Comparison of ENCODE assay signal across 8 cellular contexts in the genomic region with DNA sequence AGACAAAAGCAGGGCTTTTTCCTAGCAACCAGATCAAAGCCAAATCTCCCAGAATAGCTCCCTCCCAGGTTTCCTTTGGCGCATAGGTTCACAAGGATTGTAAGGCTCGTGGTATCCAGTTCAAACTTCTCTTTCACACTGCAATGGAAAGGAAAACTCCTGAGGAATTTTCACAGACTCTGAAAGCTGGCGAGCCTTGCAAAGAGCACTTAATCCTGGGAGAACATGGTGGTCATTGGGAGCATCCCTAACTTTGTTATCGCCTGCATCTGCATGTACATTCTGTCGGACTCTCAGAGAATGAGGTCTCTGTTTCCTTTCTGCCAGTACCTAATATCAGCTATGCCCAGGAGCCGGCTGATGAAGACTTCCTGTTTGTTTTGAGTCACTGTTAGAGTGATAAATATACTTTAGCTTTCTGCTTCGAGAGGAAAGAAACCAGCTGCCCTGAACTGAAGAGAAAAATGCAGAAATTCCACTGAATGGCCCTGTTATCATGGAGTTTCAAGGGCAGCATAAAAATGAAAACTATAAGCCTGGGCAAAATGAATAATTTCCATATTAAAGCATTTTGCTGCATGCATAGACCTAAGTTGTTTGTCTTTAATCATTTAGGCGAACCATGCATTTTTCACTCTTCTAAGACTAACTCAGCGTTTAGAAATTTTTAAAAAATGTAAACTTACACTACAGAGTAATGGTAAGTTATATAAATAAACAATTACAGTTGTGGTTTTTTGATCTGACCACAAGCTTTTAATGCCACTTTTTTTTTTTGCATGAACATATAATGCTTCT.
DNase-seq lines count a peak whose midpoint lies in the region; ATAC-seq and TF ChIP-seq lines count a peak whose summit lies in the region.

No MANE protein-coding gene starts in this region.

- H3K79me2 ChIP-seq in SU-DHL-6 (ENCODE audit: insufficient read depth, low read length), result no peaks in the 10 kb centered on the region

- no peaks in the 10 kb centered on the region for H3K36me3 Mint-ChIP-seq in CD8-positive, alpha-beta memory T cell
- no peaks in the 10 kb centered on the region for H3K36me3 Mint-ChIP-seq in activated CD4-positive, alpha-beta T cell treated with anti-CD3 and anti-CD28 coated beads, Interleukin-2, amount 10 ng/mL, durations not matched to agents 7 days and 5 days (ENCODE audit: low read depth)

- H3K4me3 Mint-ChIP-seq in CD8-positive, alpha-beta memory T cell, result peak overlapping the region in 6 of 7 donors; percentile 17 to 68 (median 46)
- H3K4me3 Mint-ChIP-seq in activated CD4-positive, alpha-beta T cell treated with anti-CD3 and anti-CD28 coated beads, Interleukin-2, amount 10 ng/mL, durations not matched to agents 7 days and 5 days, result no peak overlapping the region

- H3K9me2 ChIP-seq in SU-DHL-6 (replicated peaks; ENCODE audit: insufficient read depth, low read length), result no peaks in the 10 kb centered on the region

- H3K27ac Mint-ChIP-seq in CD8-positive, alpha-beta memory T cell, result peak overlapping the region in 6 of 8 donors; percentile 27 to 81 (median 48)
- no peak overlapping the region for H3K27ac Mint-ChIP-seq in activated CD4-positive, alpha-beta T cell treated with anti-CD3 and anti-CD28 coated beads, Interleukin-2, amount 10 ng/mL, durations not matched to agents 7 days and 5 days

- no peaks in the 10 kb centered on the region for H4K20me1 ChIP-seq in SU-DHL-6 (ENCODE audit: low read depth, low read length)

- no peak overlapping the region for H3K4me3 ChIP-seq in CD8-positive, alpha-beta memory T cell (ENCODE audit: low read length)
- peak overlapping the region; percentile 38 for H3K4me3 ChIP-seq in SU-DHL-6 (ENCODE audit: insufficient read depth, low read length, poor library complexity, severe bottlenecking)
- H3K4me3 ChIP-seq in gastrocnemius medialis, result no peak overlapping the region

- H2AFZ ChIP-seq in SU-DHL-6 (ENCODE audit: low read depth, low read length, severe bottlenecking), result peak overlapping the region; percentile 59

- H3K9ac ChIP-seq in SU-DHL-6 (ENCODE audit: low read length), result no peak overlapping the region

- peaks cover 0 to 6% (median 0%) of the 10 kb centered on the region in 5 donors for H3K9me3 Mint-ChIP-seq in CD8-positive, alpha-beta memory T cell
- no peaks in the 10 kb centered on the region for H3K9me3 Mint-ChIP-seq in activated CD4-positive, alpha-beta T cell treated with anti-CD3 and anti-CD28 coated beads, Interleukin-2, amount 10 ng/mL, durations not matched to agents 7 days and 5 days

- no peaks in the 10 kb centered on the region for H3K27me3 ChIP-seq in CD8-positive, alpha-beta memory T cell (ENCODE audit: insufficient read depth, low read length, poor library complexity, severe bottlenecking)
- H3K27me3 ChIP-seq in SU-DHL-6 (ENCODE audit: low read length) (no peaks in the 10 kb centered on the region), gastrocnemius medialis (no peaks in the 10 kb centered on the region)

- no peaks in the 10 kb centered on the region for H3K9me3 ChIP-seq in CD8-positive, alpha-beta memory T cell (ENCODE audit: low read length)
- H3K9me3 ChIP-seq in SU-DHL-6 (ENCODE audit: insufficient read depth, low read length) (no peaks in the 10 kb centered on the region), gastrocnemius medialis (no peaks in the 10 kb centered on the region)

- intact Hi-C loops in gastrocnemius medialis (cut with DNase I; ENCODE audit: low total_unique reads), result no loop called here

- in situ Hi-C loops in gastrocnemius medialis (cut with MboI; ENCODE audit: low sequenced_read_pairs in 4 of 4), result no loop called here

- no peaks in the 10 kb centered on the region for H3K27me3 Mint-ChIP-seq in CD8-positive, alpha-beta memory T cell
- H3K27me3 Mint-ChIP-seq in activated CD4-positive, alpha-beta T cell treated with anti-CD3 and anti-CD28 coated beads, Interleukin-2, amount 10 ng/mL, durations not matched to agents 7 days and 5 days, result peaks cover 16% of the 10 kb centered on the region

- DNase-seq in CD8-positive, alpha-beta memory T cell, result peak in 1 of 5 donors; percentile 5
- DNase-seq in iPS-NIHi7 (ENCODE audit: extremely low spot score), result peak; percentile 15
- peak; percentile 46 for DNase-seq in ureter (ENCODE audit: low spot score)
- no peak for DNase-seq in activated CD4-positive, alpha-beta T cell treated with anti-CD3 and anti-CD28 coated beads, Interleukin-2, amount 10 ng/mL, durations not matched to agents 7 days and 5 days
- DNase-seq in gastrocnemius medialis, result no peak

- POLR2A ChIA-PET in CD8-positive, alpha-beta memory T cell (lab: Charles Lee), result no interaction called here
- POLR2A ChIA-PET in activated CD4-positive, alpha-beta T cell treated with anti-CD3 and anti-CD28 coated beads, Interleukin-2, amount 10 ng/mL, durations not matched to agents 7 days and 5 days (lab: Charles Lee), result interaction anchor here (0.6 kb wide), 2 partner anchors 380 to 1202 kb away, joined by 4 to 5 read pairs; no protein-coding TSS in a partner anchor

- peak overlapping the region; percentile 61 for H3K4me2 ChIP-seq in SU-DHL-6 (ENCODE audit: low read depth, low read length, poor library complexity, severe bottlenecking)

- H3K36me3 ChIP-seq in CD8-positive, alpha-beta memory T cell (ENCODE audit: insufficient read depth, low read length), result no peaks in the 10 kb centered on the region
- H3K36me3 ChIP-seq in SU-DHL-6 (ENCODE audit: low read length) (no peaks in the 10 kb centered on the region), gastrocnemius medialis (no peaks in the 10 kb centered on the region)

- no peaks in the 10 kb centered on the region for H3F3A ChIP-seq in SU-DHL-6 (ENCODE audit: insufficient read depth)

- peaks cover 27 to 34% (median 34%) of the 10 kb centered on the region in 3 donors for H3K4me1 Mint-ChIP-seq in CD8-positive, alpha-beta memory T cell
- H3K4me1 Mint-ChIP-seq in activated CD4-positive, alpha-beta T cell treated with anti-CD3 and anti-CD28 coated beads, Interleukin-2, amount 10 ng/mL, durations not matched to agents 7 days and 5 days, result no peaks in the 10 kb centered on the region

- TF ChIP-seq CTCF in SU-DHL-6 (IDR thresholded peaks at IDR 0.05; ENCODE audit: insufficient read depth, low read length, poor library complexity, severe bottlenecking) (no peak), gastrocnemius medialis (IDR thresholded peaks at IDR 0.05 in 4 of 5, conservative IDR thresholded peaks at IDR 0.05 in 1 of 5) (no peak)

- CTCF ChIA-PET in CD8-positive, alpha-beta memory T cell (lab: Charles Lee), result no interaction called here
- CTCF ChIA-PET in activated CD4-positive, alpha-beta T cell treated with anti-CD3 and anti-CD28 coated beads, Interleukin-2, amount 10 ng/mL, durations not matched to agents 7 days and 5 days (lab: Charles Lee), result interaction anchor here (0.5 to 0.6 kb wide), 2 partner anchors 216 to 1114 kb away, joined by 3 read pairs; no protein-coding TSS in a partner anchor

- ATAC-seq in GM19455 (IDR thresholded peaks at IDR 0.05; ENCODE audit: unreplicated experiment), result peak; percentile 90
- ATAC-seq in HG03457 (IDR thresholded peaks at IDR 0.05; ENCODE audit: unreplicated experiment), result peak; percentile 67
- ATAC-seq in gastrocnemius medialis, result no peak

- H3K27ac ChIP-seq in CD8-positive, alpha-beta memory T cell (ENCODE audit: low read depth, low read length), result peak overlapping the region; percentile 45
- H3K27ac ChIP-seq in SU-DHL-6 (ENCODE audit: low read depth, low read length) (no peak overlapping the region), gastrocnemius medialis (no peak overlapping the region)

- peaks cover 4% of the 10 kb centered on the region for H3K4me1 ChIP-seq in CD8-positive, alpha-beta memory T cell (ENCODE audit: insufficient read depth, low read length)
- H3K4me1 ChIP-seq in gastrocnemius medialis, result no peaks in the 10 kb centered on the region

- no peak for TF ChIP-seq POLR2A in gastrocnemius medialis (IDR thresholded peaks at IDR 0.05)

Comparison
In these comparisons a context has a peak if more than half of its experiments do, and no peak if none do; other contexts are left out.
1. DNase-seq: peak in iPS-NIHi7 (single experiment) and ureter (single experiment); none in activated CD4-positive, alpha-beta T cell treated with anti-CD3 and anti-CD28 coated beads, Interleukin-2, amount 10 ng/mL, durations not matched to agents 7 days and 5 days (single experiment) and gastrocnemius medialis (0 of 2).
2. ATAC-seq: peak in GM19455 (single experiment) and HG03457 (single experiment); none in gastrocnemius medialis (0 of 2).